Comparison of ENCODE assay signal across 19 cellular contexts in the genomic region with DNA sequence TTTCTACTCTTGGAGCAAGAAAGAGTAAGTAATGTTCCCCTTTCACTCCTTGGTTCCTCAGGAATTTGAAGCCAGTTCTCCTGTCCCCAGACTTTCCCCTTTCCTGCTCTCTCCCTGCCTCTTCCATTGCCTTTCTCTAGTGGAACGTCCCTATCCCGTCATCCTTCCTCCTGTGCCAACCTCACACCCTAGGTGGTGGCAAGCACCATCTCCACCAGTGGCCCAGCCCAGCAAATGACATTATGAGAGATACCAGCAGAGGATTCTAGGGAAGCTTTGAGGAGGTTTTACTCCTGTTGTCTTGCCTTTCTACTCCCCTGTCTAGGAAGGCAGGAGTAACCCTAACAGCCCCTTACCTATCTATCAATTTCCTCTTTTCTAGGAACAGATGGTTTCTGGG. TPM values are rescaled to one million over a fixed set of nuclear protein-coding genes. Genes with fewer than 3 reads are reported as not detected.
DNase-seq lines count a peak whose midpoint lies in the region; ATAC-seq and TF ChIP-seq lines count a peak whose summit lies in the region.
"Had no signal": no experiment of that assay in that cellular context is flagged by ENCODE, and none has a peak within 500 bp of the region (broad histone marks: within the 10 kb centered on the region; RNA-seq: fewer than 3 reads in every experiment).

No MANE protein-coding gene starts in this region.

- peak overlapping the region; percentile 86 for H2BK20ac ChIP-seq in IMR-90 (ENCODE audit: low read depth, low read length)

- H2AFZ ChIP-seq in IMR-90 (replicated peaks; ENCODE audit: low read length, poor library complexity) = no peak overlapping the region

- no peaks in the 10 kb centered on the region for H3K79me1 ChIP-seq in IMR-90 (ENCODE audit: low read depth in 1 of 2, low read length in 2 of 2)

- in situ Hi-C loops in IMR-90 (cut with MboI; ENCODE audit: low sequenced_read_pairs) = no loop called here

- POLR2A ChIA-PET in IMR-90 (lab: Charles Lee; ENCODE audit: unreplicated experiment) = no interaction called here
- POLR2A ChIA-PET in CD8-positive, alpha-beta memory T cell (lab: Charles Lee) = no interaction called here

- H3K27me3 ChIP-seq in IMR-90 (ENCODE audit: control insufficient read depth, insufficient read depth, low read length) = no peaks in the 10 kb centered on the region
- no peaks in the 10 kb centered on the region for H3K27me3 ChIP-seq in breast epithelium
- no peaks in the 10 kb centered on the region for H3K27me3 ChIP-seq in tibial artery
- H3K27me3 ChIP-seq in ovary = no peaks in the 10 kb centered on the region
- no peaks in the 10 kb centered on the region for H3K27me3 ChIP-seq in CD8-positive, alpha-beta memory T cell (ENCODE audit: insufficient read depth, low read length, poor library complexity, severe bottlenecking)
- H3K27me3 ChIP-seq: BE2C, right atrium auricular region had no signal

- peaks cover 20% of the 10 kb centered on the region for H3K4me1 ChIP-seq in IMR-90 (ENCODE audit: control insufficient read depth, insufficient read depth, low read length)
- peaks cover 5 to 6% of the 10 kb centered on the region in 2 donors for H3K4me1 ChIP-seq in breast epithelium
- H3K4me1 ChIP-seq in tibial artery = peaks cover 8 to 34% (median 33%) of the 10 kb centered on the region in 4 donors
- H3K4me1 ChIP-seq in ovary (ENCODE audit: insufficient read depth) = peaks cover 13% of the 10 kb centered on the region
- no peaks in the 10 kb centered on the region for H3K4me1 ChIP-seq in CD8-positive, alpha-beta memory T cell (ENCODE audit: insufficient read depth, low read length)
- H3K4me1 ChIP-seq: BE2C had no signal

- TF ChIP-seq POLR2A in IMR-90 (IDR thresholded peaks at IDR 0.05; ENCODE audit: low read depth, low read length) = no peak
- TF ChIP-seq POLR2A in breast epithelium (IDR thresholded peaks at IDR 0.05) = no peak
- TF ChIP-seq POLR2A in ovary (IDR thresholded peaks at IDR 0.05) = no peak

- TF ChIP-seq CTCF in IMR-90 (conservative IDR thresholded peaks at IDR 0.05; ENCODE audit: low read depth, low read length) (no peak), breast epithelium (IDR thresholded peaks at IDR 0.05) (no peak), mesothelial cell of epicardium (IDR thresholded peaks at IDR 0.05; ENCODE audit: unreplicated experiment) (no peak), tibial artery (IDR thresholded peaks at IDR 0.05) (no peak), ovary (IDR thresholded peaks at IDR 0.05) (no peak)

- no peak for TF ChIP-seq EP300 in ovary (IDR thresholded peaks at IDR 0.05)

- WGBS in IMR-90 (ENCODE audit: extremely low coverage in 2 of 2, insufficient read length in 1 of 2), 2 experiments = no CpG with 5 or more reads among the region's 2 CpGs
- 44 to 53% (median 51%) methylated on average over 2 of the region's 2 CpGs for WGBS in ovary, 3 donors

- intact Hi-C loops in IMR-90 (cut with micrococcal nuclease) (loop anchor here (2.0 kb wide), 2 partner anchors 38 to 68 kb away; partner anchors contain the start of gene OMA1), breast epithelium (cut with DNase I; ENCODE audit: low total_unique reads) (no loop called here), tibial artery (cut with DNase I; ENCODE audit: low total_unique reads) (no loop called here), ovary (cut with DNase I) (no loop called here)

- ATAC-seq in IMR-90 (ENCODE audit: low read depth) = peak; percentile 2; the same call in 1 of the 2 replicates
- no peak for ATAC-seq in GM21515 (IDR thresholded peaks at IDR 0.05; ENCODE audit: unreplicated experiment)
- ATAC-seq: stimulated activated naive B cell treated with anti-CD40 and anti-IgM and Interleukin-4, amounts not matched to agents 10 μg/mL and 1 μg/mL and 100 μg/mL, for 72 hours had no signal

- H2BK120ac ChIP-seq in IMR-90 (ENCODE audit: low read depth, low read length) = peak overlapping the region; percentile 89

- H3K27ac Mint-ChIP-seq in mesothelial cell of epicardium = peak overlapping the region; percentile 59
- no peak overlapping the region for H3K27ac Mint-ChIP-seq in CD8-positive, alpha-beta memory T cell
- H3K27ac Mint-ChIP-seq: natural killer cell treated with Interleukin-12 subunit alpha and Interleukin-12 subunit beta and Interleukin-15 and Interleukin-18, amount 100 ng/mL, for 72 hours; T-helper 1 cell treated with Interleukin-12 subunit alpha and Interleukin-12 subunit beta and Interleukin-4 antibody, amounts not matched to agents 30 μg/mL and 1 μg/mL, for 36 hours had no signal

- dilution Hi-C loops in IMR-90 (cut with HindIII; ENCODE audit: low sequenced_read_pairs, unreplicated experiment) = no loop called here

- no TSS peak for BruUV-seq in IMR-90 (replicated peaks; lab: Mats Ljungman, UMichigan)

- H3K18ac ChIP-seq in IMR-90 (ENCODE audit: low read depth, low read length) = peak overlapping the region; percentile 95

- H3K9me3 ChIP-seq in IMR-90 (ENCODE audit: control insufficient read depth, insufficient read depth, low read length) = no peaks in the 10 kb centered on the region
- H3K9me3 ChIP-seq in breast epithelium = no peaks in the 10 kb centered on the region
- H3K9me3 ChIP-seq in tibial artery = no peaks in the 10 kb centered on the region
- no peaks in the 10 kb centered on the region for H3K9me3 ChIP-seq in ovary
- H3K9me3 ChIP-seq in CD8-positive, alpha-beta memory T cell (ENCODE audit: low read length) = no peaks in the 10 kb centered on the region
- H3K9me3 ChIP-seq: BE2C, right atrium auricular region had no signal

- H4K8ac ChIP-seq in IMR-90 (ENCODE audit: low read depth in 2 of 2, low read length in 2 of 2) = peak overlapping the region; percentile 8 to 27; a peak in 2 of 4 replicates

- H3K9ac ChIP-seq in IMR-90 (ENCODE audit: low read depth, low read length) = peak overlapping the region; percentile 1; the same call in 1 of the 2 replicates
- H3K9ac ChIP-seq: KMS-11 had no signal

- H3K4me3 ChIP-seq in IMR-90 (ENCODE audit: insufficient read depth, low read depth, low read length) (no peak overlapping the region), breast epithelium (no peak overlapping the region), tibial artery (no peak overlapping the region), ovary (no peak overlapping the region)
- H3K4me3 ChIP-seq in CD8-positive, alpha-beta memory T cell (ENCODE audit: low read length) = no peak overlapping the region
- H3K4me3 ChIP-seq: right atrium auricular region had no signal

- no peak for DNase-seq in IMR-90
- no peak for DNase-seq in breast epithelium (ENCODE audit: low spot score in 2 of 2)
- no peak for DNase-seq in mesothelial cell of epicardium (ENCODE audit: low spot score in 2 of 2, unreplicated experiment in 2 of 2)
- DNase-seq in tibial artery = no peak
- no peak for DNase-seq in ovary
- DNase-seq in T-helper 9 cell = no peak
- DNase-seq in CD8-positive, alpha-beta memory T cell = no peak
- DNase-seq: activated CD4-positive, alpha-beta T cell treated with anti-CD3 and anti-CD28 coated beads for 1 hour; BE2C; erythroblast; H9; NCI-H1417 treated with DMSO at 0.1 percent for 48 hours; stimulated activated naive B cell treated with anti-CD40 and anti-IgM and Interleukin-4, amounts not matched to agents 10 μg/mL and 1 μg/mL and 100 μg/mL, for 72 hours had no signal

- CTCF ChIA-PET in IMR-90 (lab: Yijun Ruan, JAX) = no interaction called here
- CTCF ChIA-PET in CD8-positive, alpha-beta memory T cell (lab: Charles Lee) = no interaction called here

- H3K36me3 ChIP-seq in IMR-90 (ENCODE audit: control insufficient read depth, insufficient read depth, low read length) (no peaks in the 10 kb centered on the region), breast epithelium (no peaks in the 10 kb centered on the region), tibial artery (no peaks in the 10 kb centered on the region), ovary (no peaks in the 10 kb centered on the region)
- no peaks in the 10 kb centered on the region for H3K36me3 ChIP-seq in CD8-positive, alpha-beta memory T cell (ENCODE audit: insufficient read depth, low read length)
- H3K36me3 ChIP-seq: BE2C, right atrium auricular region had no signal

- peak overlapping the region; percentile 77 for H4K91ac ChIP-seq in IMR-90 (ENCODE audit: insufficient read depth, low read depth, low read length)

- H3K4ac ChIP-seq in IMR-90 (ENCODE audit: low read depth, low read length) = peak overlapping the region; percentile 86

- H3K14ac ChIP-seq in IMR-90 (replicated peaks; ENCODE audit: low read depth, low read length) = 0 out of 2 replicates have a peak overlapping the region, but pooled peaks have one; percentile 33

- no peak overlapping the region for H3K4me3 Mint-ChIP-seq in mesothelial cell of epicardium
- H3K4me3 Mint-ChIP-seq in CD8-positive, alpha-beta memory T cell = no peak overlapping the region
- H3K4me3 Mint-ChIP-seq: H9; natural killer cell treated with Interleukin-12 subunit alpha and Interleukin-12 subunit beta and Interleukin-15 and Interleukin-18, amount 100 ng/mL, for 72 hours; stimulated activated naive B cell treated with anti-CD40 and anti-IgM and Interleukin-4, amounts not matched to agents 10 μg/mL and 1 μg/mL and 100 μg/mL, for 72 hours had no signal

- H4K20me1 ChIP-seq in IMR-90 (ENCODE audit: insufficient read depth, low read length) = no peaks in the 10 kb centered on the region

- H3K27ac ChIP-seq in IMR-90 (ENCODE audit: insufficient read depth, low read length) (peak overlapping the region; percentile 78; the same call in 1 of the 2 replicates), breast epithelium (peak overlapping the region; percentile 88 to 91), tibial artery (peak overlapping the region; percentile 66 to 77), ovary (peak overlapping the region in 1 of 2 donors; percentile 23)
- H3K27ac ChIP-seq in CD8-positive, alpha-beta memory T cell (ENCODE audit: low read depth, low read length) = no peak overlapping the region
- H3K27ac ChIP-seq: KMS-11 had no signal

- peak overlapping the region; percentile 32 for H2BK5ac ChIP-seq in IMR-90 (ENCODE audit: low read depth, low read length, poor library complexity, severe bottlenecking)

- peaks cover 19% of the 10 kb centered on the region for H3K9me1 ChIP-seq in IMR-90 (ENCODE audit: insufficient read depth, low read length)

- H4K5ac ChIP-seq in IMR-90 (ENCODE audit: low read depth, low read length) = peak overlapping the region; percentile 92

- H3K56ac ChIP-seq in IMR-90 (ENCODE audit: extremely low read depth, insufficient read depth, low read length) = no peak overlapping the region; the same call in 1 of the 2 replicates

- 0 out of 2 replicates have a peak overlapping the region, but pooled peaks have one; percentile 10 for H3K23ac ChIP-seq in IMR-90 (ENCODE audit: low read depth, low read length)

- TF ChIP-seq RAD21 in IMR-90 (IDR thresholded peaks at IDR 0.05; ENCODE audit: low read length) = no peak

- H3K27me3 Mint-ChIP-seq in mesothelial cell of epicardium (ENCODE audit: low read depth) = no peaks in the 10 kb centered on the region
- peaks cover 17 to 61% of the 10 kb centered on the region in 2 donors for H3K27me3 Mint-ChIP-seq in CD8-positive, alpha-beta memory T cell

- H3K9me3 Mint-ChIP-seq in mesothelial cell of epicardium = no peaks in the 10 kb centered on the region
- H3K9me3 Mint-ChIP-seq in CD8-positive, alpha-beta memory T cell = peaks cover 0 to 4% (median 0%) of the 10 kb centered on the region in 5 donors
- H3K9me3 Mint-ChIP-seq: H9; natural killer cell treated with Interleukin-12 subunit alpha and Interleukin-12 subunit beta and Interleukin-15 and Interleukin-18, amount 100 ng/mL, for 72 hours; stimulated activated naive B cell treated with anti-CD40 and anti-IgM and Interleukin-4, amounts not matched to agents 10 μg/mL and 1 μg/mL and 100 μg/mL, for 72 hours; T-helper 1 cell treated with Interleukin-12 subunit alpha and Interleukin-12 subunit beta and Interleukin-4 antibody, amounts not matched to agents 30 μg/mL and 1 μg/mL, for 36 hours had no signal

- no peaks in the 10 kb centered on the region for H3K36me3 Mint-ChIP-seq in mesothelial cell of epicardium
- H3K36me3 Mint-ChIP-seq in CD8-positive, alpha-beta memory T cell = no peaks in the 10 kb centered on the region
- H3K36me3 Mint-ChIP-seq: natural killer cell treated with Interleukin-12 subunit alpha and Interleukin-12 subunit beta and Interleukin-15 and Interleukin-18, amount 100 ng/mL, for 72 hours; stimulated activated naive B cell treated with anti-CD40 and anti-IgM and Interleukin-4, amounts not matched to agents 10 μg/mL and 1 μg/mL and 100 μg/mL, for 72 hours had no signal

- H2AK9ac ChIP-seq in IMR-90 (replicated peaks; ENCODE audit: low read depth, low read length, poor library complexity) = peak overlapping the region; percentile 34

- peaks cover 28% of the 10 kb centered on the region for H3K4me1 Mint-ChIP-seq in mesothelial cell of epicardium
- H3K4me1 Mint-ChIP-seq in CD8-positive, alpha-beta memory T cell = no peaks in the 10 kb centered on the region

- H2AK5ac ChIP-seq in IMR-90 (ENCODE audit: low read depth, low read length) = peak overlapping the region; percentile 81

- H2BK15ac ChIP-seq in IMR-90 (ENCODE audit: low read depth, low read length) = peak overlapping the region; percentile 89; the same call in 1 of the 3 replicates

- H3K4me2 ChIP-seq in IMR-90 (ENCODE audit: low read depth, low read length) = peak overlapping the region; percentile 20; the same call in 1 of the 2 replicates
- H3K4me2 ChIP-seq: KMS-11 had no signal

RNA-seq across cellular contexts. Expression of gene TACSTD2, which starts 8.1 kb away (rescaled TPM):
- total RNA-seq in IMR-90 (2012; rRNA removed) = not detected in 2 replicates
- not detected in 2 replicates for polyA plus RNA-seq in IMR-90 (2012; rRNA removed)
- polyA plus RNA-seq in IMR-90 (2012; cell fraction: cytosol; rRNA removed) = 0.02 TPM in 1 of 2 replicates, not detected in the other
- polyA plus RNA-seq in IMR-90 (2012; cell fraction: nucleus; rRNA removed; ENCODE audit: low replicate concordance) = 0.05 TPM in 1 of 2 replicates, not detected in the other
- 100 to 1,000 TPM in 2 of 3 donors, 1 to 10 TPM in 1; 1.1 to 335 (median 230) TPM for total RNA-seq in breast epithelium
- 22.7 to 25.3 TPM (median 25.0 TPM) in 3 replicates for total RNA-seq in mesothelial cell of epicardium
- total RNA-seq in ovary = 100 to 1,000 TPM in 1 of 7 donors, 10 to 100 TPM in 2, 1 to 10 TPM in 3, under 1 TPM in 1; 0.35 to 132 (median 7.5) TPM
- polyA plus RNA-seq in ovary = 1 to 10 TPM; 1.2 to 1.9 TPM
- not detected for total RNA-seq in CD8-positive, alpha-beta memory T cell
- not detected for polyA plus RNA-seq in CD8-positive, alpha-beta memory T cell
- total RNA-seq: natural killer cell treated with Interleukin-12 subunit alpha and Interleukin-12 subunit beta and Interleukin-15 and Interleukin-18, amount 100 ng/mL, for 72 hours; NCI-H460 had no signal

RNA-seq across cellular contexts. Expression of gene OMA1, which starts 38.6 kb away (rescaled TPM):
- total RNA-seq in IMR-90 (2012; rRNA removed) (5.9 and 11.9 TPM in 2 replicates), breast epithelium (10 to 100 TPM; 26.4 to 79.8 (median 48.2) TPM), mesothelial cell of epicardium (17.7 to 26.1 TPM (median 20.0 TPM) in 3 replicates), ovary (10 to 100 TPM; 29.8 to 51.5 (median 36.2) TPM)
- polyA plus RNA-seq in IMR-90 (2012; rRNA removed) (5.2 and 6.4 TPM in 2 replicates), ovary (10 to 100 TPM in 1 of 2 donors, 1 to 10 TPM in 1; 8.1 to 24.4 TPM)
- 1.1 and 1.3 TPM in 2 replicates for polyA plus RNA-seq in IMR-90 (2012; cell fraction: cytosol; rRNA removed)
- 0.75 and 8.5 TPM in 2 replicates for polyA plus RNA-seq in IMR-90 (2012; cell fraction: nucleus; rRNA removed; ENCODE audit: low replicate concordance)
- 10 to 100 TPM; 15.9 to 17.6 TPM for total RNA-seq in CD8-positive, alpha-beta memory T cell
- 40.5 TPM for polyA plus RNA-seq in CD8-positive, alpha-beta memory T cell
